Comparison of ENCODE assay signal across 1 cellular context in the genomic region with DNA sequence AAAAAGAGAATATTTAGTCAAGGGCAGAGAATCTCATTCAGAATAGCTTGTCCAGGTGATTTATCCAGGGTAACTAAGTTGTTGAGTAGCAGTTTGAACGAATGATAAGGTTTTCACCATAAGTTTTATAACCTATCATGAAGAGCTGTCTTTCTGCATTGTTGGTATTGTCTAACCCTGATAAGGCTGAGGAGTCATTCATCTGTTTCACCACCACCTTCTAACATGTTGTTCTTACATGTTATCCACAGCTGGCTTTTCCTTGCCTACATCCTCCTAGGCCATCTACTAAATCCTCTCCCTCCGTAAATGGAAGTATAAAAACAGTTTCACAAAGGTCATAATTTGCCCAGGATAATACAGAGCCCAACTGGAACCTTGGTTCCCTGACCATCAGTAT.
TF ChIP-seq lines count a peak whose summit lies in the region.

No MANE protein-coding gene starts in this region.

TF ChIP-seq in HepG2, 621 proteins besides CTCF, POLR2A, EP300 and RAD21 (continued from another document):
- TF ChIP-seq, protein P1, sequence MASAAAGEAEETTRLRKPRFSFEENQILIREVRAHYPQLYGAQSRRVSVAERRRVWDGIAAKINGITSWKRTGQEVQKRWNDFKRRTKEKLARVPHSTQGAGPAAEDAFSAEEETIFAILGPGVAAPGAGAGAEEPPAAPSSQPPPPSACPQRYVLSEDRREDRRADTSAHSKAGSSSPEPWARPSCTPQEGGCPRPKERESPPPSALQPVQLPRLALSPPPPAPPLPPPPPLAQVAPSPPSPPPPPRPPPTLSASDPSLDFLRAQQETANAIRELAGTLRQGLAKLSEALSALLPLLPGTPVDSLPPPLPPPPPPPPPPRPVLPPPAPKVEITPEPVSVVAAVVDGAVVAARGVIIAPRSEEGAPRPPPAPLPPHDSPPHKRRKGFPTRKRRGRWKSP (CRISPR knock-in tag; IDR thresholded peaks at IDR 0.05) = no peak
- TF ChIP-seq NR2F1 (CRISPR knock-in tag; IDR thresholded peaks at IDR 0.05) = no peak
- TF ChIP-seq JARID2 (CRISPR knock-in tag; IDR thresholded peaks at IDR 0.05; ENCODE audit: insufficient replicate concordance) = no peak
- TF ChIP-seq, protein P2, sequence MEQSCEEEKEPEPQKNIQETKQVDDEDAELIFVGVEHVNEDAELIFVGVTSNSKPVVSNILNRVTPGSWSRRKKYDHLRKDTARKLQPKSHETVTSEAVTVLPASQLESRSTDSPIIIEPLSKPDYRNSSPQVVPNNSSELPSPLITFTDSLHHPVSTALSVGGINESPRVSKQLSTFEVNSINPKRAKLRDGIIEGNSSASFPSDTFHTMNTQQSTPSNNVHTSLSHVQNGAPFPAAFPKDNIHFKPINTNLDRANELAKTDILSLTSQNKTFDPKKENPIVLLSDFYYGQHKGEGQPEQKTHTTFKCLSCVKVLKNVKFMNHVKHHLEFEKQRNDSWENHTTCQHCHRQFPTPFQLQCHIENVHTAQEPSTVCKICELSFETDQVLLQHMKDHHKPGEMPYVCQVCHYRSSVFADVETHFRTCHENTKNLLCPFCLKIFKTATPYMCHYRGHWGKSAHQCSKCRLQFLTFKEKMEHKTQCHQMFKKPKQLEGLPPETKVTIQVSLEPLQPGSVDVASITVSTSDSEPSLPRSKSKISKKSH (CRISPR knock-in tag; IDR thresholded peaks at IDR 0.05; ENCODE audit: borderline replicate concordance) = no peak
- no peak for TF ChIP-seq ZNF12 (CRISPR knock-in tag; IDR thresholded peaks at IDR 0.05)
- TF ChIP-seq ZNF569 (CRISPR knock-in tag; IDR thresholded peaks at IDR 0.05; ENCODE audit: borderline replicate concordance) = no peak
- TF ChIP-seq CHD2 (IDR thresholded peaks at IDR 0.05; ENCODE audit: low read depth, low read length) = no peak
- TF ChIP-seq, protein P3, sequence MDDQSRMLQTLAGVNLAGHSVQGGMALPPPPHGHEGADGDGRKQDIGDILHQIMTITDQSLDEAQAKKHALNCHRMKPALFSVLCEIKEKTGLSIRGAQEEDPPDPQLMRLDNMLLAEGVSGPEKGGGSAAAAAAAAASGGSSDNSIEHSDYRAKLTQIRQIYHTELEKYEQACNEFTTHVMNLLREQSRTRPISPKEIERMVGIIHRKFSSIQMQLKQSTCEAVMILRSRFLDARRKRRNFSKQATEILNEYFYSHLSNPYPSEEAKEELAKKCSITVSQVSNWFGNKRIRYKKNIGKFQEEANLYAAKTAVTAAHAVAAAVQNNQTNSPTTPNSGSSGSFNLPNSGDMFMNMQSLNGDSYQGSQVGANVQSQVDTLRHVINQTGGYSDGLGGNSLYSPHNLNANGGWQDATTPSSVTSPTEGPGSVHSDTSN (CRISPR knock-in tag; IDR thresholded peaks at IDR 0.05; ENCODE audit: borderline replicate concordance) = no peak
TF ChIP-seq in HepG2: peak in this region for 0.
